In genomic region chr3:110902453-110903085, GRCh38 we compare ENCODE assay signal across 3 cellular contexts.
A peak's percentile ranks its signal among the peaks of the same experiment; 100 is the strongest.
TF ChIP-seq lines count a peak whose summit lies in the region.

No MANE protein-coding gene starts in this region.

TF ChIP-seq in liver, 16 proteins besides CTCF, POLR2A, EP300 and RAD21:
- TF ChIP-seq JUND (IDR thresholded peaks at IDR 0.05) (peak in 1 of 2 donors; percentile 37), GABPA (IDR thresholded peaks at IDR 0.05 in 1 of 2, conservative IDR thresholded peaks at IDR 0.05 in 1 of 2) (no peak), YY1 (IDR thresholded peaks at IDR 0.05) (peak; percentile 79), EGR1 (IDR thresholded peaks at IDR 0.05; ENCODE audit: low read depth in 2 of 2) (peak in 1 of 2 donors; percentile 33), FOXA2 (IDR thresholded peaks at IDR 0.05) (peak; percentile 35), REST (IDR thresholded peaks at IDR 0.05) (peak; percentile 36), TAF1 (conservative IDR thresholded peaks at IDR 0.05) (no peak), HNF4G (IDR thresholded peaks at IDR 0.05) (no peak), SP1 (IDR thresholded peaks at IDR 0.05) (no peak), ZBTB33 (IDR thresholded peaks at IDR 0.05) (no peak), RXRA (IDR thresholded peaks at IDR 0.05) (peak; percentile 20 to 54), FOXA1 (IDR thresholded peaks at IDR 0.05) (no peak), HNF4A (conservative IDR thresholded peaks at IDR 0.05) (peak; percentile 51 to 74), NR2F2 (IDR thresholded peaks at IDR 0.05) (no peak)
- TF ChIP-seq, protein P1, sequence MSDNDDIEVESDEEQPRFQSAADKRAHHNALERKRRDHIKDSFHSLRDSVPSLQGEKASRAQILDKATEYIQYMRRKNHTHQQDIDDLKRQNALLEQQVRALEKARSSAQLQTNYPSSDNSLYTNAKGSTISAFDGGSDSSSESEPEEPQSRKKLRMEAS (IDR thresholded peaks at IDR 0.05) = no peak
- TF ChIP-seq, protein P2, sequence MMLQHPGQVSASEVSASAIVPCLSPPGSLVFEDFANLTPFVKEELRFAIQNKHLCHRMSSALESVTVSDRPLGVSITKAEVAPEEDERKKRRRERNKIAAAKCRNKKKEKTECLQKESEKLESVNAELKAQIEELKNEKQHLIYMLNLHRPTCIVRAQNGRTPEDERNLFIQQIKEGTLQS (IDR thresholded peaks at IDR 0.05) = no peak

TF ChIP-seq in HepG2, 621 proteins besides CTCF, POLR2A, EP300 and RAD21:
- TF ChIP-seq ZNF616 (CRISPR knock-in tag; IDR thresholded peaks at IDR 0.05; ENCODE audit: low read depth) = no peak
- TF ChIP-seq, protein P3, sequence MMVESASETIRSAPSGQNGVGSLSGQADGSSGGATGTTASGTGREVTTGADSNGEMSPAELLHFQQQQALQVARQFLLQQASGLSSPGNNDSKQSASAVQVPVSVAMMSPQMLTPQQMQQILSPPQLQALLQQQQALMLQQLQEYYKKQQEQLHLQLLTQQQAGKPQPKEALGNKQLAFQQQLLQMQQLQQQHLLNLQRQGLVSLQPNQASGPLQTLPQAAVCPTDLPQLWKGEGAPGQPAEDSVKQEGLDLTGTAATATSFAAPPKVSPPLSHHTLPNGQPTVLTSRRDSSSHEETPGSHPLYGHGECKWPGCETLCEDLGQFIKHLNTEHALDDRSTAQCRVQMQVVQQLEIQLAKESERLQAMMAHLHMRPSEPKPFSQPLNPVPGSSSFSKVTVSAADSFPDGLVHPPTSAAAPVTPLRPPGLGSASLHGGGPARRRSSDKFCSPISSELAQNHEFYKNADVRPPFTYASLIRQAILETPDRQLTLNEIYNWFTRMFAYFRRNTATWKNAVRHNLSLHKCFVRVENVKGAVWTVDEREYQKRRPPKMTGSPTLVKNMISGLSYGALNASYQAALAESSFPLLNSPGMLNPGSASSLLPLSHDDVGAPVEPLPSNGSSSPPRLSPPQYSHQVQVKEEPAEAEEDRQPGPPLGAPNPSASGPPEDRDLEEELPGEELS (CRISPR knock-in tag; IDR thresholded peaks at IDR 0.05) = no peak
- no peak for TF ChIP-seq ZFP36L2 (CRISPR knock-in tag; IDR thresholded peaks at IDR 0.05)
- TF ChIP-seq, protein P4, sequence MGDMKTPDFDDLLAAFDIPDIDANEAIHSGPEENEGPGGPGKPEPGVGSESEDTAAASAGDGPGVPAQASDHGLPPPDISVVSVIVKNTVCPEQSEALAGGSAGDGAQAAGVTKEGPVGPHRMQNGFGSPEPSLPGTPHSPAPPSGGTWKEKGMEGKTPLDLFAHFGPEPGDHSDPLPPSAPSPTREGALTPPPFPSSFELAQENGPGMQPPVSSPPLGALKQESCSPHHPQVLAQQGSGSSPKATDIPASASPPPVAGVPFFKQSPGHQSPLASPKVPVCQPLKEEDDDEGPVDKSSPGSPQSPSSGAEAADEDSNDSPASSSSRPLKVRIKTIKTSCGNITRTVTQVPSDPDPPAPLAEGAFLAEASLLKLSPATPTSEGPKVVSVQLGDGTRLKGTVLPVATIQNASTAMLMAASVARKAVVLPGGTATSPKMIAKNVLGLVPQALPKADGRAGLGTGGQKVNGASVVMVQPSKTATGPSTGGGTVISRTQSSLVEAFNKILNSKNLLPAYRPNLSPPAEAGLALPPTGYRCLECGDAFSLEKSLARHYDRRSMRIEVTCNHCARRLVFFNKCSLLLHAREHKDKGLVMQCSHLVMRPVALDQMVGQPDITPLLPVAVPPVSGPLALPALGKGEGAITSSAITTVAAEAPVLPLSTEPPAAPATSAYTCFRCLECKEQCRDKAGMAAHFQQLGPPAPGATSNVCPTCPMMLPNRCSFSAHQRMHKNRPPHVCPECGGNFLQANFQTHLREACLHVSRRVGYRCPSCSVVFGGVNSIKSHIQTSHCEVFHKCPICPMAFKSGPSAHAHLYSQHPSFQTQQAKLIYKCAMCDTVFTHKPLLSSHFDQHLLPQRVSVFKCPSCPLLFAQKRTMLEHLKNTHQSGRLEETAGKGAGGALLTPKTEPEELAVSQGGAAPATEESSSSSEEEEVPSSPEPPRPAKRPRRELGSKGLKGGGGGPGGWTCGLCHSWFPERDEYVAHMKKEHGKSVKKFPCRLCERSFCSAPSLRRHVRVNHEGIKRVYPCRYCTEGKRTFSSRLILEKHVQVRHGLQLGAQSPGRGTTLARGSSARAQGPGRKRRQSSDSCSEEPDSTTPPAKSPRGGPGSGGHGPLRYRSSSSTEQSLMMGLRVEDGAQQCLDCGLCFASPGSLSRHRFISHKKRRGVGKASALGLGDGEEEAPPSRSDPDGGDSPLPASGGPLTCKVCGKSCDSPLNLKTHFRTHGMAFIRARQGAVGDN (CRISPR knock-in tag; IDR thresholded peaks at IDR 0.05) = no peak
- TF ChIP-seq ZNF556 (CRISPR knock-in tag; IDR thresholded peaks at IDR 0.05; ENCODE audit: borderline replicate concordance) = no peak
- no peak for TF ChIP-seq MBD4 (IDR thresholded peaks at IDR 0.05; ENCODE audit: borderline replicate concordance, low read length)
- TF ChIP-seq NFRKB (IDR thresholded peaks at IDR 0.05) = no peak
- no peak for TF ChIP-seq PHF8 (CRISPR knock-in tag; IDR thresholded peaks at IDR 0.05)
- TF ChIP-seq ARNT2 (CRISPR knock-in tag; IDR thresholded peaks at IDR 0.05; ENCODE audit: low read depth) = no peak
- TF ChIP-seq MEIS2 (CRISPR knock-in tag; IDR thresholded peaks at IDR 0.05) = no peak
- no peak for TF ChIP-seq ZMYM4 (CRISPR knock-in tag; IDR thresholded peaks at IDR 0.05)
- no peak for TF ChIP-seq E2F2 (CRISPR knock-in tag; IDR thresholded peaks at IDR 0.05; ENCODE audit: borderline replicate concordance)

TF ChIP-seq in H1, 55 proteins besides CTCF, POLR2A, EP300 and RAD21:
- TF ChIP-seq SP2 (IDR thresholded peaks at IDR 0.05; ENCODE audit: low read length) (no peak), RBBP5 (IDR thresholded peaks at IDR 0.05; ENCODE audit: borderline replicate concordance, low read depth, low read length) (no peak), POU5F1 (IDR thresholded peaks at IDR 0.05; ENCODE audit: low read depth, low read length) (no peak), SP1 (IDR thresholded peaks at IDR 0.05; ENCODE audit: low read depth, low read length) (no peak), PHF8 (conservative IDR thresholded peaks at IDR 0.05; ENCODE audit: low read depth, low read length) (no peak), KDM4A (IDR thresholded peaks at IDR 0.05; ENCODE audit: low read depth, low read length, severe bottlenecking) (no peak), GABPA (IDR thresholded peaks at IDR 0.05; ENCODE audit: borderline replicate concordance, insufficient read depth, low read length) (no peak), EGR1 (IDR thresholded peaks at IDR 0.05; ENCODE audit: borderline replicate concordance, low read depth, low read length) (no peak), KDM1A (IDR thresholded peaks at IDR 0.05; ENCODE audit: borderline replicate concordance, low read length) (no peak), HDAC6 (IDR thresholded peaks at IDR 0.05; ENCODE audit: low read depth, low read length) (no peak), TAF1 (IDR thresholded peaks at IDR 0.05; ENCODE audit: low read depth, low read length) (no peak), TEAD4 (IDR thresholded peaks at IDR 0.05; ENCODE audit: low read depth, low read length) (no peak)
TF ChIP-seq in H1: peak in this region for 0.
